Comparison of ENCODE assay signal across 9 cellular contexts in the genomic region with DNA sequence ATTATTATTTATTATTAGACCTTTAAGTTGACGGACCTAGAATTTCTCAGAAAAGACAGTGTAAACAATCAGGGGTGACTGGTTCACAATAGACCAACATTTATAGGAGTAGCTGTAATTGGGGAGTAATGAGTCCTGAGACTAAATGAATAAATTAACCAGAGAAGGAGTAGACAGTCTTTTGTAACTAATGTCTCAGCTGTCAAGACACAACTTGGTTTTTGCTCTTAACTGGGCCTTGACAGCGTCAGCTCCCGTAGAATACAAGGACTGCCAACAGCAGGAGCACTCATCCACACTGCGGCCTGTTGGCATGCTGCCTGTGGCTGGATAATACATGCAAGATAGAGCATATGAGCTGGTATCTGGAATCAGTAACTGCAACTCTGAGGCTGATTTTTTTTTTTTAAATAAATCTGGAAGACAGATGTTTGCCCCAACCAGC.
A peak's percentile ranks its signal among the peaks of the same experiment; 100 is the strongest.
DNase-seq lines count a peak whose midpoint lies in the region; ATAC-seq and TF ChIP-seq lines count a peak whose summit lies in the region.
"Had no signal": no experiment of that assay in that cellular context is flagged by ENCODE, and none has a peak within 500 bp of the region (broad histone marks: within the 10 kb centered on the region; RNA-seq: fewer than 3 reads in every experiment).

No MANE protein-coding gene starts in this region.

- no peak overlapping the region for H3K27ac Mint-ChIP-seq in T-helper 17 cell

- no peaks in the 10 kb centered on the region for H3K4me1 Mint-ChIP-seq in T-helper 17 cell

- H3K36me3 Mint-ChIP-seq in T-helper 17 cell (ENCODE audit: low read depth) = peaks cover 2% of the 10 kb centered on the region

- TF ChIP-seq POLR2A in ovary (IDR thresholded peaks at IDR 0.05) = no peak

- no peaks in the 10 kb centered on the region for H3K27me3 Mint-ChIP-seq in T-helper 17 cell

- H3K27ac ChIP-seq in ovary = no peak overlapping the region

- no peak overlapping the region for H3K4me3 Mint-ChIP-seq in T-helper 17 cell

- intact Hi-C loops in ovary (cut with DNase I) = no loop called here

- peak; percentile 34 for DNase-seq in Daoy (ENCODE audit: low read depth)
- peak; percentile 95 for DNase-seq in NCI-H446 treated with DMSO at 0.1 percent for 48 hours (lab: John Stamatoyannopoulos, UW)
- DNase-seq in fibroblast of the conjunctiva (ENCODE audit: low read depth) = peak; percentile 79
- DNase-seq in ovary = peak; percentile 64 to 84 (median 70)
- no peak for DNase-seq in CD1c-positive myeloid dendritic cell (ENCODE audit: extremely low spot score)
- DNase-seq in T-helper 17 cell = no peak
- no peak for DNase-seq in stimulated activated CD8-positive, alpha-beta memory T cell treated with anti-CD3 and anti-CD28 coated beads, Interleukin-4, amount 100 ng/mL, for 48 hours
- DNase-seq: stimulated activated naive CD4-positive, alpha-beta T cell treated with Interleukin-2 at 50 U/mL for 16 hours had no signal

- H3K36me3 ChIP-seq in ovary = no peaks in the 10 kb centered on the region

- TF ChIP-seq CTCF in ovary (IDR thresholded peaks at IDR 0.05) = no peak

- no peaks in the 10 kb centered on the region for H3K9me3 ChIP-seq in ovary
- no peaks in the 10 kb centered on the region for H3K9me3 ChIP-seq in T-helper 17 cell (ENCODE audit: control insufficient read depth, low read length, poor library complexity, severe bottlenecking)

- 19 to 25% (median 23%) methylated on average over 4 of the region's 4 CpGs for WGBS in ovary, 3 donors

- H3K4me3 ChIP-seq in ovary = no peak overlapping the region

- ATAC-seq in GM19351 (IDR thresholded peaks at IDR 0.05; ENCODE audit: unreplicated experiment) (no peak), T-helper 17 cell (no peak)

- no peaks in the 10 kb centered on the region for H3K27me3 ChIP-seq in ovary

- no peak for TF ChIP-seq EP300 in ovary (IDR thresholded peaks at IDR 0.05)

- H3K4me1 ChIP-seq in ovary (ENCODE audit: insufficient read depth) = peaks cover 2% of the 10 kb centered on the region

Comparison
In these comparisons a context has a peak if more than half of its experiments do, and no peak if none do; other contexts are left out.
1. DNase-seq: peak in Daoy (single experiment), NCI-H446 treated with DMSO at 0.1 percent for 48 hours (single experiment), fibroblast of the conjunctiva (single experiment) and ovary (5 of 5); none in CD1c-positive myeloid dendritic cell (single experiment), T-helper 17 cell (0 of 3) and stimulated activated CD8-positive, alpha-beta memory T cell treated with anti-CD3 and anti-CD28 coated beads, Interleukin-4, amount 100 ng/mL, for 48 hours (single experiment).